Comparison of ENCODE assay signal across 1 cellular context in the genomic region with DNA sequence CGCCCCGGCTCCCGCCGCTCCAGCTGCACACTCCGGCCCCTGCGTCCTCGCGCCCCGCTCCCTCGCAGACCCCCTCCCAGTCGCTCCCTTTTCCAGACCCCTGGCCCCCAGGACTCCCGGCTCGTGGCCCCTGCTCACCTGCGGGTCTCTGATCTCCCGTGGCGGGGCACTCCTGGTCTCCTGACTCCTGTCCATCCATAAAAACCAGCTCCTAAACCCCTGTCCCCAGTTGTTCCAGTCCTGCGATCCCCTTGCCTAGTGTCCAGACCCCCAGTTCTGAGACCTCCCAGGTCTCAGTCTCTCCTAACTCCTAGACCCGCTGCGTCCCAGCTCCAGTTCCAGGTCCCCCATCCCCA.
A peak's percentile ranks its signal among the peaks of the same experiment; 100 is the strongest.
TF ChIP-seq lines count a peak whose summit lies in the region.

No MANE protein-coding gene starts in this region.

TF ChIP-seq in K562, 482 proteins besides CTCF, POLR2A, EP300 and RAD21:
- TF ChIP-seq SRSF7 (optimal IDR thresholded peaks at IDR 0.05; ENCODE audit: low read depth, low read length) (no peak), NCOA4 (IDR thresholded peaks at IDR 0.05; ENCODE audit: partially characterized antibody) (no peak), NRF1 (conservative IDR thresholded peaks at IDR 0.05 in 1 of 2, IDR thresholded peaks at IDR 0.05 in 1 of 2) (peak in 1 of 2 experiments; percentile 22; a peak in 2 of 4 replicates), SAP30 (IDR thresholded peaks at IDR 0.05; ENCODE audit: borderline replicate concordance, insufficient read depth, low read depth, low read length, poor library complexity, severe bottlenecking) (peak; percentile 12), ASH1L (IDR thresholded peaks at IDR 0.05; ENCODE audit: borderline replicate concordance, low read depth, partially characterized antibody) (no peak), BDP1 (IDR thresholded peaks at IDR 0.05; ENCODE audit: insufficient read depth, insufficient read length) (no peak), ZNF77 (CRISPR knock-in tag; IDR thresholded peaks at IDR 0.05) (no peak), CHD1 (IDR thresholded peaks at IDR 0.05; ENCODE audit: low read length) (peak; percentile 34), ZBTB33 (CRISPR knock-in tag; IDR thresholded peaks at IDR 0.05) (no peak), ZNF639 (CRISPR knock-in tag; conservative IDR thresholded peaks at IDR 0.05 in 1 of 2, IDR thresholded peaks at IDR 0.05 in 1 of 2) (peak in 1 of 2 experiments; percentile 17; a peak in 1 of 4 replicates), GABPA (tag; conservative IDR thresholded peaks at IDR 0.05; ENCODE audit: low read depth) (peak; percentile 87; the same call in 1 of the 2 replicates), ZNF3 (CRISPR knock-in tag; IDR thresholded peaks at IDR 0.05) (no peak), NR2C2 (CRISPR knock-in tag; IDR thresholded peaks at IDR 0.05) (no peak), NR2C2 (tag; IDR thresholded peaks at IDR 0.05) (peak; percentile 97)
- TF ChIP-seq, protein P1, sequence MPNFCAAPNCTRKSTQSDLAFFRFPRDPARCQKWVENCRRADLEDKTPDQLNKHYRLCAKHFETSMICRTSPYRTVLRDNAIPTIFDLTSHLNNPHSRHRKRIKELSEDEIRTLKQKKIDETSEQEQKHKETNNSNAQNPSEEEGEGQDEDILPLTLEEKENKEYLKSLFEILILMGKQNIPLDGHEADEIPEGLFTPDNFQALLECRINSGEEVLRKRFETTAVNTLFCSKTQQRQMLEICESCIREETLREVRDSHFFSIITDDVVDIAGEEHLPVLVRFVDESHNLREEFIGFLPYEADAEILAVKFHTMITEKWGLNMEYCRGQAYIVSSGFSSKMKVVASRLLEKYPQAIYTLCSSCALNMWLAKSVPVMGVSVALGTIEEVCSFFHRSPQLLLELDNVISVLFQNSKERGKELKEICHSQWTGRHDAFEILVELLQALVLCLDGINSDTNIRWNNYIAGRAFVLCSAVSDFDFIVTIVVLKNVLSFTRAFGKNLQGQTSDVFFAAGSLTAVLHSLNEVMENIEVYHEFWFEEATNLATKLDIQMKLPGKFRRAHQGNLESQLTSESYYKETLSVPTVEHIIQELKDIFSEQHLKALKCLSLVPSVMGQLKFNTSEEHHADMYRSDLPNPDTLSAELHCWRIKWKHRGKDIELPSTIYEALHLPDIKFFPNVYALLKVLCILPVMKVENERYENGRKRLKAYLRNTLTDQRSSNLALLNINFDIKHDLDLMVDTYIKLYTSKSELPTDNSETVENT (CRISPR knock-in tag; IDR thresholded peaks at IDR 0.05) = 0 out of 2 replicates have a peak, but pooled peaks have one; percentile 47
TF ChIP-seq in K562: peak in this region for 7.
